22 cellular contexts compared by ENCODE assay signal in genomic region chr9:88052446-88052845, GRCh38.
"Had no signal": no experiment of that assay in that cellular context is flagged by ENCODE, and none has a peak within 500 bp of the region (broad histone marks: within the 10 kb centered on the region; RNA-seq: fewer than 3 reads in every experiment).

No MANE protein-coding gene starts in this region.

- DNase-seq: activated CD4-positive, alpha-beta T cell treated with anti-CD3 and anti-CD28 coated beads, Interleukin-2, amount 10 ng/mL, durations not matched to agents 7 days and 5 days; activated CD8-positive, alpha-beta memory T cell treated with anti-CD3 and anti-CD28 coated beads, Interleukin-2, amount 50 U/mL, for 4 hours; activated CD8-positive, alpha-beta T cell treated with anti-CD3 and anti-CD28 coated beads, Interleukin-2, amount 10 ng/mL, durations not matched to agents 7 days and 5 days; activated naive CD4-positive, alpha-beta T cell treated with anti-CD3 and anti-CD28 coated beads for 36 hours; activated T-cell treated with anti-CD3 and anti-CD28 coated beads, Interleukin-2, amount 50 U/mL, for 4 hours; cerebellar nuclear complex; effector CD4-positive, alpha-beta T cell; gastrocnemius medialis; heart left ventricle; lower lobe of right lung; midbrain; pancreas; right lobe of liver; stimulated activated CD4-positive, alpha-beta T cell treated with anti-CD3 and anti-CD28 coated beads, Interleukin-4, amount 100 ng/mL, for 4 hours; stimulated activated naive B cell treated with anti-CD40 and anti-IgM and Interleukin-4, amounts not matched to agents 10 μg/mL and 1 μg/mL and 100 μg/mL, for 72 hours; T-cell; T1000 had no signal

- H3K4me3 ChIP-seq: breast epithelium, gastrocnemius medialis, heart left ventricle, lower lobe of right lung, pancreas, right lobe of liver, thoracic aorta, upper lobe of left lung had no signal

- H3K9me3 Mint-ChIP-seq: activated CD4-positive, alpha-beta T cell treated with anti-CD3 and anti-CD28 coated beads, Interleukin-2, amount 10 ng/mL, durations not matched to agents 7 days and 5 days; activated naive CD4-positive, alpha-beta T cell treated with anti-CD3 and anti-CD28 coated beads for 36 hours had no signal

- H3K36me3 Mint-ChIP-seq: stimulated activated naive B cell treated with anti-CD40 and anti-IgM and Interleukin-4, amounts not matched to agents 10 μg/mL and 1 μg/mL and 100 μg/mL, for 72 hours; T-cell had no signal

- H3K4me3 Mint-ChIP-seq: activated CD4-positive, alpha-beta T cell treated with anti-CD3 and anti-CD28 coated beads, Interleukin-2, amount 10 ng/mL, durations not matched to agents 7 days and 5 days; activated CD8-positive, alpha-beta T cell treated with anti-CD3 and anti-CD28 coated beads, Interleukin-2, amount 10 ng/mL, durations not matched to agents 7 days and 5 days; activated naive CD4-positive, alpha-beta T cell treated with anti-CD3 and anti-CD28 coated beads for 36 hours; activated T-cell treated with anti-CD3 and anti-CD28 coated beads, Interleukin-2, amount 50 U/mL, for 4 hours; stimulated activated naive B cell treated with anti-CD40 and anti-IgM and Interleukin-4, amounts not matched to agents 10 μg/mL and 1 μg/mL and 100 μg/mL, for 72 hours; T-cell had no signal

- H3K36me3 ChIP-seq: breast epithelium, gastrocnemius medialis, heart left ventricle, lower lobe of right lung, neutrophil, pancreas, right lobe of liver, thoracic aorta, upper lobe of left lung had no signal

- H3K27me3 ChIP-seq: breast epithelium, gastrocnemius medialis, heart left ventricle, neutrophil, pancreas, right lobe of liver, upper lobe of left lung had no signal

- ATAC-seq: activated CD4-positive, CD25-positive, alpha-beta regulatory T cell treated with anti-CD3 and anti-CD28 coated beads, Interleukin-2, amount 50 U/mL, for 24 hours; activated CD8-positive, alpha-beta T cell treated with anti-CD3 and anti-CD28 coated beads, Interleukin-2, amount 10 ng/mL, durations not matched to agents 7 days and 5 days; activated T-cell treated with anti-CD3 and anti-CD28 coated beads, Interleukin-2, amount 50 U/mL, for 4 hours; gastrocnemius medialis; heart left ventricle; lower lobe of right lung; pancreas; right lobe of liver; stimulated activated naive B cell treated with anti-CD40 and anti-IgM and Interleukin-4, amounts not matched to agents 10 μg/mL and 1 μg/mL and 100 μg/mL, for 72 hours; T-cell had no signal

- H3K27me3 Mint-ChIP-seq: activated CD4-positive, alpha-beta T cell treated with anti-CD3 and anti-CD28 coated beads, Interleukin-2, amount 10 ng/mL, durations not matched to agents 7 days and 5 days had no signal

- H3K27ac ChIP-seq: breast epithelium, gastrocnemius medialis, heart left ventricle, lower lobe of right lung, neutrophil, pancreas, right lobe of liver, thoracic aorta, upper lobe of left lung had no signal

- H3K4me1 Mint-ChIP-seq: stimulated activated naive B cell treated with anti-CD40 and anti-IgM and Interleukin-4, amounts not matched to agents 10 μg/mL and 1 μg/mL and 100 μg/mL, for 72 hours had no signal

- H3K9me3 ChIP-seq: breast epithelium, gastrocnemius medialis, heart left ventricle, lower lobe of right lung, neutrophil, pancreas, right lobe of liver, thoracic aorta, upper lobe of left lung had no signal

- H3K27ac Mint-ChIP-seq: activated CD4-positive, alpha-beta T cell treated with anti-CD3 and anti-CD28 coated beads, Interleukin-2, amount 10 ng/mL, durations not matched to agents 7 days and 5 days; activated CD8-positive, alpha-beta T cell treated with anti-CD3 and anti-CD28 coated beads, Interleukin-2, amount 10 ng/mL, durations not matched to agents 7 days and 5 days; activated naive CD4-positive, alpha-beta T cell treated with anti-CD3 and anti-CD28 coated beads for 36 hours; stimulated activated naive B cell treated with anti-CD40 and anti-IgM and Interleukin-4, amounts not matched to agents 10 μg/mL and 1 μg/mL and 100 μg/mL, for 72 hours; T-cell had no signal

- H3K4me1 ChIP-seq: breast epithelium, gastrocnemius medialis, lower lobe of right lung, pancreas, right lobe of liver, upper lobe of left lung had no signal
